8 cellular contexts compared by ENCODE assay signal in genomic region chr19:48994035-48994386, GRCh38. TPM values are rescaled to one million over a fixed set of nuclear protein-coding genes. Genes with fewer than 3 reads are reported as not detected.
DNase-seq lines count a peak whose midpoint lies in the region; ATAC-seq and TF ChIP-seq lines count a peak whose summit lies in the region.

No MANE protein-coding gene starts in this region.

- peaks cover 17% of the 10 kb centered on the region for H3K4me1 ChIP-seq in ectodermal cell (ENCODE audit: control insufficient read depth, insufficient read depth, low read length)

- H3K9me3 ChIP-seq in ectodermal cell (ENCODE audit: control insufficient read depth, low read length) = no peaks in the 10 kb centered on the region
- H3K9me3 ChIP-seq in neural cell (ENCODE audit: low read length) = no peaks in the 10 kb centered on the region

- peak overlapping the region; percentile 11 for H2AFZ ChIP-seq in neural cell (ENCODE audit: low read depth, low read length)

- ATAC-seq in HG03045 (IDR thresholded peaks at IDR 0.05; ENCODE audit: unreplicated experiment) = no peak

- TF ChIP-seq EP300 in neural cell (conservative IDR thresholded peaks at IDR 0.05; ENCODE audit: poor library complexity, severe bottlenecking) = no peak

- peak overlapping the region; percentile 95 for H3K4me3 ChIP-seq in NB4 (ENCODE audit: low read depth, low read length)
- peak overlapping the region; percentile 73 for H3K4me3 ChIP-seq in ectodermal cell (ENCODE audit: insufficient read depth, low read depth, low read length)
- peak overlapping the region; percentile 78 for H3K4me3 ChIP-seq in neural cell (ENCODE audit: low read length)

- H3K36me3 ChIP-seq in ectodermal cell (ENCODE audit: control insufficient read depth, insufficient read depth, low read length) = no peaks in the 10 kb centered on the region
- no peaks in the 10 kb centered on the region for H3K36me3 ChIP-seq in neural cell (ENCODE audit: insufficient read depth, low read length)

- H3K27ac ChIP-seq in C4-2B (peak overlapping the region; percentile 92), ectodermal cell (ENCODE audit: insufficient read depth, low read depth, low read length, poor library complexity, severe bottlenecking) (no peak overlapping the region), neural cell (ENCODE audit: low read length) (peak overlapping the region; percentile 80)

- no peak for TF ChIP-seq POLR2A in NB4 (IDR thresholded peaks at IDR 0.05; ENCODE audit: extremely low read depth, insufficient read length)

- TF ChIP-seq CTCF in C4-2B (conservative IDR thresholded peaks at IDR 0.05) (no peak), NB4 (IDR thresholded peaks at IDR 0.05; ENCODE audit: low read depth, low read length) (no peak), neural cell (IDR thresholded peaks at IDR 0.05; ENCODE audit: poor library complexity, severe bottlenecking) (no peak)

- no peaks in the 10 kb centered on the region for H4K20me1 ChIP-seq in neural cell (ENCODE audit: insufficient read depth)

- H3K79me2 ChIP-seq in neural cell (replicated peaks; ENCODE audit: insufficient read depth, low read length) = peaks cover 21% of the 10 kb centered on the region

- no peak for TF ChIP-seq RAD21 in neural cell (conservative IDR thresholded peaks at IDR 0.05)

- H3K9ac ChIP-seq in neural cell (ENCODE audit: low read length) = peak overlapping the region; percentile 71

- peak overlapping the region; percentile 95 for H3K4me2 ChIP-seq in neural cell (ENCODE audit: low read length)

- no peaks in the 10 kb centered on the region for H3K9me2 ChIP-seq in neural cell (ENCODE audit: insufficient read depth, low read length)

- H3K27me3 ChIP-seq in ectodermal cell (ENCODE audit: control insufficient read depth, insufficient read depth, low read length, poor library complexity, severe bottlenecking) = no peaks in the 10 kb centered on the region
- no peaks in the 10 kb centered on the region for H3K27me3 ChIP-seq in neural cell (ENCODE audit: insufficient read depth, low read depth, low read length)

- DNase-seq in NB4 (ENCODE audit: low read depth) (no peak), NK-92 (lab: John Stamatoyannopoulos, UW; ENCODE audit: unreplicated experiment) (no peak), NCI-H2029 (lab: John Stamatoyannopoulos, UW) (no peak)
- DNase-seq in stimulated activated CD4-positive, alpha-beta T cell treated with anti-CD3 and anti-CD28 coated beads, Interleukin-12 subunit alpha, Interleukin-12 subunit beta, amount 100 ng/mL, for 4 hours = no peak

- 4% methylated on average over 13 of the region's 13 CpGs for WGBS in ectodermal cell, 2 experiments

- peaks cover 4% of the 10 kb centered on the region for H3F3A ChIP-seq in neural cell (ENCODE audit: insufficient read depth, low read length, poor library complexity, severe bottlenecking)

TF ChIP-seq in neural cell, 6 proteins besides CTCF, POLR2A, EP300 and RAD21:
- TF ChIP-seq REST (IDR thresholded peaks at IDR 0.05; ENCODE audit: borderline replicate concordance) (no peak), POLR2AphosphoS5 (IDR thresholded peaks at IDR 0.05) (no peak), EZH2 (IDR thresholded peaks at IDR 0.05; ENCODE audit: borderline replicate concordance, insufficient read depth, low read length, poor library complexity, severe bottlenecking) (no peak), MXI1 (conservative IDR thresholded peaks at IDR 0.05; ENCODE audit: poor library complexity, severe bottlenecking) (no peak)

RNA-seq across cellular contexts. Expression of gene RUVBL2, which starts 0.3 kb away (rescaled TPM):
- polyA plus RNA-seq in ectodermal cell (2013, experiment 1 of 4) = 119 TPM
- polyA plus RNA-seq in ectodermal cell (2013, experiment 2 of 4) = 110 TPM
- 72.2 TPM for polyA plus RNA-seq in ectodermal cell (2013, experiment 3 of 4)
- 71.0 TPM for polyA plus RNA-seq in ectodermal cell (2013, experiment 4 of 4)
- 172 and 184 TPM in 2 replicates for polyA plus RNA-seq in neural cell
- polyA minus RNA-seq in neural cell = 114 and 118 TPM in 2 replicates

RNA-seq across cellular contexts. Expression of gene GYS1, which starts 0.9 kb away (rescaled TPM):
- polyA plus RNA-seq in ectodermal cell (2013, experiment 1 of 4) = 39.2 TPM
- 42.7 TPM for polyA plus RNA-seq in ectodermal cell (2013, experiment 2 of 4)
- polyA plus RNA-seq in ectodermal cell (2013, experiment 3 of 4) = 31.1 TPM
- 30.9 TPM for polyA plus RNA-seq in ectodermal cell (2013, experiment 4 of 4)
- polyA plus RNA-seq in neural cell = 12.9 and 25.7 TPM in 2 replicates
- 30.0 and 30.9 TPM in 2 replicates for polyA minus RNA-seq in neural cell

RNA-seq across cellular contexts. Expression of gene LHB, which starts 22.9 kb away (rescaled TPM):
- polyA plus RNA-seq in ectodermal cell (2013, experiment 1 of 4) = not detected
- polyA plus RNA-seq in ectodermal cell (2013, experiment 2 of 4) = not detected
- not detected for polyA plus RNA-seq in ectodermal cell (2013, experiment 3 of 4)
- polyA plus RNA-seq in ectodermal cell (2013, experiment 4 of 4) = not detected
- polyA plus RNA-seq in neural cell = not detected in 2 replicates
- polyA minus RNA-seq in neural cell = not detected in 2 replicates

RNA-seq across cellular contexts. Expression of gene FTL, which starts 28.9 kb away (rescaled TPM):
- polyA plus RNA-seq in ectodermal cell (2013, experiment 1 of 4) = 2,241 TPM
- polyA plus RNA-seq in ectodermal cell (2013, experiment 2 of 4) = 2,027 TPM
- 1,586 TPM for polyA plus RNA-seq in ectodermal cell (2013, experiment 3 of 4)
- polyA plus RNA-seq in ectodermal cell (2013, experiment 4 of 4) = 1,567 TPM
- polyA plus RNA-seq in neural cell = 886 and 909 TPM in 2 replicates
- 487 and 495 TPM in 2 replicates for polyA minus RNA-seq in neural cell

RNA-seq across cellular contexts. Expression of gene CGB3, which starts 30.1 kb away (rescaled TPM):
- not detected for polyA plus RNA-seq in ectodermal cell (2013, experiment 1 of 4)
- polyA plus RNA-seq in ectodermal cell (2013, experiment 2 of 4) = not detected
- not detected for polyA plus RNA-seq in ectodermal cell (2013, experiment 3 of 4)
- not detected for polyA plus RNA-seq in ectodermal cell (2013, experiment 4 of 4)
- not detected in 2 replicates for polyA plus RNA-seq in neural cell
- not detected in 2 replicates for polyA minus RNA-seq in neural cell
